In genomic region chr13:100721885-100722512, GRCh38 we compare ENCODE assay signal across 9 cellular contexts. TPM values are rescaled to one million over a fixed set of nuclear protein-coding genes. Genes with fewer than 3 reads are reported as not detected.
DNase-seq lines count a peak whose midpoint lies in the region; ATAC-seq and TF ChIP-seq lines count a peak whose summit lies in the region.
"Had no signal": no experiment of that assay in that cellular context is flagged by ENCODE, and none has a peak within 500 bp of the region (broad histone marks: within the 10 kb centered on the region; RNA-seq: fewer than 3 reads in every experiment).

No MANE protein-coding gene starts in this region.

- H3K4me1 Mint-ChIP-seq in activated naive CD8-positive, alpha-beta T cell treated with anti-CD3 and anti-CD28 coated beads for 36 hours: no peaks in the 10 kb centered on the region

- TF ChIP-seq RAD21 in Ishikawa (IDR thresholded peaks at IDR 0.05; ENCODE audit: low read depth): peak; percentile 60

- no peak overlapping the region for H3K4me3 ChIP-seq in coronary artery

- peaks cover 6% of the 10 kb centered on the region for H3K9me3 Mint-ChIP-seq in activated naive CD8-positive, alpha-beta T cell treated with anti-CD3 and anti-CD28 coated beads for 36 hours
- H3K9me3 Mint-ChIP-seq: activated naive CD4-positive, alpha-beta T cell treated with anti-CD3 and anti-CD28 coated beads, Interleukin-2, amount 50 U/mL, for 24 hours had no signal

- no peak for TF ChIP-seq CTCF in coronary artery (IDR thresholded peaks at IDR 0.05)

- H3K27ac Mint-ChIP-seq in activated naive CD8-positive, alpha-beta T cell treated with anti-CD3 and anti-CD28 coated beads for 36 hours: no peak overlapping the region
- H3K27ac Mint-ChIP-seq: activated naive CD4-positive, alpha-beta T cell treated with anti-CD3 and anti-CD28 coated beads, Interleukin-2, amount 50 U/mL, for 24 hours had no signal

- TF ChIP-seq EP300 in Ishikawa (IDR thresholded peaks at IDR 0.05; ENCODE audit: borderline replicate concordance): no peak

- DNase-seq in D341Med (ENCODE audit: low spot score) (peak; percentile 62), SIG-M5 treated with dmso at 0.1 percent for 504 hours (lab: John Stamatoyannopoulos, UW; ENCODE audit: unreplicated experiment) (peak; percentile 61), hippocampal formation (lab: John Stamatoyannopoulos, UW) (peak; percentile 39 to 46), coronary artery (ENCODE audit: low spot score) (no peak)
- DNase-seq in activated naive CD8-positive, alpha-beta T cell treated with anti-CD3 and anti-CD28 coated beads for 36 hours: peak; percentile 30
- DNase-seq in stimulated activated CD4-positive, alpha-beta T cell treated with anti-CD3 and anti-CD28 coated beads, Interleukin-15, amount 100 ng/mL, for 24 hours: peak; percentile 72

- peaks cover 18% of the 10 kb centered on the region for H3K27me3 Mint-ChIP-seq in activated naive CD8-positive, alpha-beta T cell treated with anti-CD3 and anti-CD28 coated beads for 36 hours

- H3K27ac ChIP-seq in coronary artery: no peak overlapping the region

- no peak overlapping the region for H3K4me3 Mint-ChIP-seq in activated naive CD8-positive, alpha-beta T cell treated with anti-CD3 and anti-CD28 coated beads for 36 hours
- H3K4me3 Mint-ChIP-seq: activated naive CD4-positive, alpha-beta T cell treated with anti-CD3 and anti-CD28 coated beads, Interleukin-2, amount 50 U/mL, for 24 hours had no signal

- ATAC-seq in GM19452 (IDR thresholded peaks at IDR 0.05; ENCODE audit: unreplicated experiment): peak; percentile 84

- H3K36me3 Mint-ChIP-seq in activated naive CD8-positive, alpha-beta T cell treated with anti-CD3 and anti-CD28 coated beads for 36 hours: no peaks in the 10 kb centered on the region
- H3K36me3 Mint-ChIP-seq: activated naive CD4-positive, alpha-beta T cell treated with anti-CD3 and anti-CD28 coated beads, Interleukin-2, amount 50 U/mL, for 24 hours had no signal

TF ChIP-seq in Ishikawa, 13 proteins besides CTCF, POLR2A, EP300 and RAD21:
- no peak for TF ChIP-seq YY1 (IDR thresholded peaks at IDR 0.05; ENCODE audit: low read depth)
- no peak for TF ChIP-seq CREB1 (IDR thresholded peaks at IDR 0.05; ENCODE audit: low read depth)
- no peak for TF ChIP-seq ZBTB7A (IDR thresholded peaks at IDR 0.05; ENCODE audit: low read depth)
- no peak for TF ChIP-seq FOXM1 (IDR thresholded peaks at IDR 0.05; ENCODE audit: borderline replicate concordance, low read depth)
- TF ChIP-seq, protein P1, sequence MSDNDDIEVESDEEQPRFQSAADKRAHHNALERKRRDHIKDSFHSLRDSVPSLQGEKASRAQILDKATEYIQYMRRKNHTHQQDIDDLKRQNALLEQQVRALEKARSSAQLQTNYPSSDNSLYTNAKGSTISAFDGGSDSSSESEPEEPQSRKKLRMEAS (IDR thresholded peaks at IDR 0.05): no peak
- no peak for TF ChIP-seq REST (IDR thresholded peaks at IDR 0.05; ENCODE audit: low read depth)
- TF ChIP-seq TAF1 (IDR thresholded peaks at IDR 0.05; ENCODE audit: low read depth): no peak
- no peak for TF ChIP-seq CEBPB (IDR thresholded peaks at IDR 0.05)
- TF ChIP-seq EGR1 (IDR thresholded peaks at IDR 0.05): no peak
- no peak for TF ChIP-seq NFIC (IDR thresholded peaks at IDR 0.05)
- no peak for TF ChIP-seq TCF12 (IDR thresholded peaks at IDR 0.05; ENCODE audit: low read depth)
- TF ChIP-seq USF1 (IDR thresholded peaks at IDR 0.05): no peak
- no peak for TF ChIP-seq TEAD4 (IDR thresholded peaks at IDR 0.05)

RNA-seq across cellular contexts. Expression of gene TMTC4, which starts 47.4 kb away (rescaled TPM):
- total RNA-seq in activated naive CD8-positive, alpha-beta T cell treated with anti-CD3 and anti-CD28 coated beads for 36 hours: 10 to 100 TPM; 13.4 to 16.8 TPM
